Comparison of ENCODE assay signal across 11 cellular contexts in the genomic region with DNA sequence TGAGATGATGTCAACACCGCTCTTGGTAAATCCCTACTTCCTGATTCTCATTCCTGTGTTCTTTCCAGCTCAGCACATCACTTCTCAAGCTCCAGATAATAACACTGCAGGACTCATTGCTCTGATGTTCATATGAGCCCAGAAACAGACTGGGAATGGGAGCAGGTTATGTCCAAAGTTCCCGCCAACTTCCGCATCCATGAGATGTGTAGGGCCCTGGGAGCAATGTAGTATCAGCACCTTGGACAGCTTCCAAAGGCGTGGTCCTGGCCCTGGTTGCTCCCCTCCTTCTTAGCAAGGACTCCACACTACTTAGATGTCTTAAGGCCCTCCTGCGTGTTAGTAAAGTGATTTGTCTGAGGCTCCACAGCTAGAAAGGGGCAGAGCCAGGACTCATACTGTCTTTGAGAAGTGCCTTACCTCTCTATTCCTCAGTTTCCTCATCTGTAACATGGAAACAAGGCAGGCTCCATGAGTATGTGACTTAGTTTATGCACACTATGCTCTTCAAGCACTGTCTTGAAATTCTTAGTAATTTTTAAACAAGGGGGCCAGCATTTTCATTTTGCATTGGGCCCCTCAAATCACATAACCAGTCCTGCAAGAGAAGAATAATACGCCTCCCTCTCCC. TPM values are rescaled to one million over a fixed set of nuclear protein-coding genes. Genes with fewer than 3 reads are reported as not detected.
A peak's percentile ranks its signal among the peaks of the same experiment; 100 is the strongest.
DNase-seq lines count a peak whose midpoint lies in the region; ATAC-seq and TF ChIP-seq lines count a peak whose summit lies in the region.
"Had no signal": no experiment of that assay in that cellular context is flagged by ENCODE, and none has a peak within 500 bp of the region (broad histone marks: within the 10 kb centered on the region; RNA-seq: fewer than 3 reads in every experiment).

No MANE protein-coding gene starts in this region.

- peak; percentile 94 for ATAC-seq in DND-41 (ENCODE audit: insufficient read depth, low read depth)
- no peak for ATAC-seq in HG03457 (IDR thresholded peaks at IDR 0.05; ENCODE audit: unreplicated experiment)
- ATAC-seq in GM21381 (IDR thresholded peaks at IDR 0.05; ENCODE audit: unreplicated experiment): no peak
- ATAC-seq: natural killer cell had no signal

- CTCF ChIA-PET in HEK293T (lab: Yijun Ruan, JAX): interaction anchor here (1.1 kb wide), 1 partner anchor 95 kb away, joined by 3 read pairs; no protein-coding TSS in a partner anchor

- H3K36me3 ChIP-seq in DND-41 (ENCODE audit: insufficient read depth, low read length) (no peaks in the 10 kb centered on the region), ascending aorta (no peaks in the 10 kb centered on the region)
- H3K36me3 ChIP-seq: colonic mucosa had no signal

- H3K9me3 ChIP-seq in DND-41 (ENCODE audit: insufficient read depth, low read length, severe bottlenecking): no peaks in the 10 kb centered on the region
- no peaks in the 10 kb centered on the region for H3K9me3 ChIP-seq in ascending aorta
- H3K9me3 ChIP-seq: colonic mucosa had no signal

- intact Hi-C loops in ascending aorta (cut with DNase I): no loop called here

- H3K27ac ChIP-seq in DND-41 (ENCODE audit: low read length) (no peak overlapping the region), ascending aorta (no peak overlapping the region)
- H3K27ac ChIP-seq: colonic mucosa had no signal

- no peak overlapping the region for H2AFZ ChIP-seq in DND-41 (ENCODE audit: low read depth, low read length)

- POLR2A ChIA-PET in HEK293T (lab: Yijun Ruan, JAX): no interaction called here

- no peak for TF ChIP-seq CTCF in DND-41 (IDR thresholded peaks at IDR 0.05; ENCODE audit: borderline replicate concordance, extremely low read depth, low read length, poor library complexity, severe bottlenecking)
- TF ChIP-seq CTCF in ascending aorta (IDR thresholded peaks at IDR 0.05): no peak

- no peak overlapping the region for H3K4me3 ChIP-seq in DND-41 (ENCODE audit: low read depth in 1 of 2, low read length in 2 of 2)
- H3K4me3 ChIP-seq in ascending aorta: no peak overlapping the region
- H3K4me3 ChIP-seq: colonic mucosa had no signal

- peak; percentile 57 for DNase-seq in DND-41
- DNase-seq in HEK293T (ENCODE audit: extremely low spot score): peak; percentile 48
- peak; percentile 6 for DNase-seq in SW480 (ENCODE audit: low spot score)
- DNase-seq in iPS-NIHi7 (ENCODE audit: extremely low spot score): peak; percentile 86
- DNase-seq in kidney glomerular epithelial cell (lab: John Stamatoyannopoulos, UW): no peak
- no peak for DNase-seq in ascending aorta (ENCODE audit: low spot score in 2 of 2)
- DNase-seq: colonic mucosa, natural killer cell, NCI-H2227 treated with DMSO at 0.1 percent for 48 hours had no signal

- no peaks in the 10 kb centered on the region for H3K79me2 ChIP-seq in DND-41 (ENCODE audit: insufficient read depth, low read length)

- H3K4me2 ChIP-seq in DND-41 (ENCODE audit: insufficient read depth, low read length): no peak overlapping the region

- no peak overlapping the region for H3K9ac ChIP-seq in DND-41 (ENCODE audit: low read depth, low read length)

- H3K27me3 ChIP-seq in DND-41 (ENCODE audit: insufficient read depth, low read length, poor library complexity) (peaks cover 3% of the 10 kb centered on the region), ascending aorta (no peaks in the 10 kb centered on the region)
- H3K27me3 ChIP-seq: colonic mucosa had no signal

- H4K20me1 ChIP-seq in DND-41 (ENCODE audit: insufficient read depth, low read length): peaks cover 16% of the 10 kb centered on the region

- no peaks in the 10 kb centered on the region for H3K4me1 ChIP-seq in DND-41 (ENCODE audit: insufficient read depth, low read length)
- H3K4me1 ChIP-seq in ascending aorta: no peaks in the 10 kb centered on the region
- H3K4me1 ChIP-seq: colonic mucosa had no signal

TF ChIP-seq in HEK293T, 16 proteins besides CTCF, POLR2A, EP300 and RAD21:
- TF ChIP-seq ZNF384 (IDR thresholded peaks at IDR 0.05) (no peak), FOXM1 (IDR thresholded peaks at IDR 0.05; ENCODE audit: borderline replicate concordance) (no peak), FOXK2 (IDR thresholded peaks at IDR 0.05) (no peak), CTBP1 (IDR thresholded peaks at IDR 0.05; ENCODE audit: borderline replicate concordance) (no peak), ELF4 (IDR thresholded peaks at IDR 0.05) (no peak), TARDBP (IDR thresholded peaks at IDR 0.05) (no peak), L3MBTL2 (conservative IDR thresholded peaks at IDR 0.05) (no peak), LEF1 (IDR thresholded peaks at IDR 0.05; ENCODE audit: borderline replicate concordance) (no peak), SP1 (IDR thresholded peaks at IDR 0.05) (no peak), FOXA1 (IDR thresholded peaks at IDR 0.05) (no peak), PKNOX1 (IDR thresholded peaks at IDR 0.05) (no peak), NFRKB (IDR thresholded peaks at IDR 0.05) (no peak), BHLHE40 (IDR thresholded peaks at IDR 0.05; ENCODE audit: borderline replicate concordance) (no peak), ARNT (IDR thresholded peaks at IDR 0.05) (no peak), HDGF (IDR thresholded peaks at IDR 0.05; ENCODE audit: borderline replicate concordance) (no peak), SUZ12 (IDR thresholded peaks at IDR 0.05) (no peak)

RNA-seq across cellular contexts. Expression of gene SLC6A1, which starts 27.9 kb away (rescaled TPM):
- total RNA-seq in ascending aorta: 6.3 TPM
- total RNA-seq: natural killer cell had no signal

Comparison
In these comparisons a context has a peak if more than half of its experiments do, and no peak if none do; other contexts are left out.
1. DNase-seq: peak in DND-41 (single experiment), HEK293T (single experiment), SW480 (single experiment) and iPS-NIHi7 (single experiment); none in kidney glomerular epithelial cell (single experiment) and ascending aorta (0 of 2).